Comparison of ENCODE assay signal across 8 cellular contexts in genomic region chr3:188164248-188164687, GRCh38. TPM values are rescaled to one million over a fixed set of nuclear protein-coding genes. Genes with fewer than 3 reads are reported as not detected.
DNase-seq lines count a peak whose midpoint lies in the region; ATAC-seq and TF ChIP-seq lines count a peak whose summit lies in the region.

No MANE protein-coding gene starts in this region.

- H3K4me3 Mint-ChIP-seq in activated CD4-positive, alpha-beta T cell treated with anti-CD3 and anti-CD28 coated beads, Interleukin-2, amount 10 ng/mL, durations not matched to agents 24 days and 14 days: peak overlapping the region; percentile 22
- H3K4me3 Mint-ChIP-seq in stimulated activated memory B cell treated with anti-CD40 and anti-IgM and Interleukin-4, amounts not matched to agents 10 μg/mL and 1 μg/mL and 100 μg/mL, for 72 hours: no peak overlapping the region

- peak; percentile 54 for DNase-seq in activated CD8-positive, alpha-beta memory T cell treated with anti-CD3 and anti-CD28 coated beads for 24 hours
- no peak for DNase-seq in activated CD8-positive, alpha-beta memory T cell treated with anti-CD3 and anti-CD28 coated beads, Interleukin-2, amount 50 U/mL, for 4 hours
- DNase-seq in activated CD4-positive, alpha-beta T cell treated with anti-CD3 and anti-CD28 coated beads, Interleukin-2, amount 10 ng/mL, durations not matched to agents 24 days and 14 days: no peak
- no peak for DNase-seq in GM10248 (ENCODE audit: extremely low spot score)

- no peaks in the 10 kb centered on the region for H3K27me3 Mint-ChIP-seq in activated CD4-positive, alpha-beta T cell treated with anti-CD3 and anti-CD28 coated beads, Interleukin-2, amount 10 ng/mL, durations not matched to agents 24 days and 14 days
- H3K27me3 Mint-ChIP-seq in stimulated activated memory B cell treated with anti-CD40 and anti-IgM and Interleukin-4, amounts not matched to agents 10 μg/mL and 1 μg/mL and 100 μg/mL, for 72 hours: no peaks in the 10 kb centered on the region

- peak overlapping the region; percentile 82 for H3K27ac Mint-ChIP-seq in activated CD4-positive, alpha-beta T cell treated with anti-CD3 and anti-CD28 coated beads, Interleukin-2, amount 10 ng/mL, durations not matched to agents 24 days and 14 days
- peak overlapping the region; percentile 13 for H3K27ac Mint-ChIP-seq in stimulated activated memory B cell treated with anti-CD40 and anti-IgM and Interleukin-4, amounts not matched to agents 10 μg/mL and 1 μg/mL and 100 μg/mL, for 72 hours

- WGBS in gastroesophageal sphincter (ENCODE audit: low coverage in 1 of 2), 2 donors: 0 to 17% methylated on average over 1 to 2 of the region's 2 CpGs

- CTCF ChIA-PET in GM10248 (lab: Yijun Ruan, JAX): interaction anchor here (1.5 kb wide), 1 partner anchor 29 kb away, joined by 4 read pairs; no protein-coding TSS in a partner anchor

- POLR2A ChIA-PET in GM10248 (lab: Yijun Ruan, JAX): no interaction called here

- no peak for ATAC-seq in gastroesophageal sphincter
- peak; percentile 47 for ATAC-seq in stimulated activated memory B cell treated with anti-CD40 and anti-IgM and Interleukin-4, amounts not matched to agents 10 μg/mL and 1 μg/mL and 100 μg/mL, for 72 hours
- no peak for ATAC-seq in GM18909 (IDR thresholded peaks at IDR 0.05; ENCODE audit: poor library complexity, unreplicated experiment)
- no peak for ATAC-seq in GM18517 (IDR thresholded peaks at IDR 0.05; ENCODE audit: unreplicated experiment)

- H3K36me3 ChIP-seq in gastroesophageal sphincter: no peaks in the 10 kb centered on the region

- H3K4me1 Mint-ChIP-seq in activated CD4-positive, alpha-beta T cell treated with anti-CD3 and anti-CD28 coated beads, Interleukin-2, amount 10 ng/mL, durations not matched to agents 24 days and 14 days: peaks cover 39% of the 10 kb centered on the region
- peaks cover 35% of the 10 kb centered on the region for H3K4me1 Mint-ChIP-seq in stimulated activated memory B cell treated with anti-CD40 and anti-IgM and Interleukin-4, amounts not matched to agents 10 μg/mL and 1 μg/mL and 100 μg/mL, for 72 hours

- no peaks in the 10 kb centered on the region for H3K27me3 ChIP-seq in gastroesophageal sphincter

- H3K9me3 ChIP-seq in gastroesophageal sphincter: no peaks in the 10 kb centered on the region

- peak overlapping the region; percentile 52 to 100 (median 84) for H3K27ac ChIP-seq in gastroesophageal sphincter

- TF ChIP-seq POLR2A in gastroesophageal sphincter (IDR thresholded peaks at IDR 0.05): no peak

- no peak overlapping the region for H3K4me3 ChIP-seq in gastroesophageal sphincter

- intact Hi-C loops in activated CD4-positive, alpha-beta T cell treated with anti-CD3 and anti-CD28 coated beads, Interleukin-2, amount 10 ng/mL, durations not matched to agents 24 days and 14 days (cut with micrococcal nuclease): loop anchor here (1.0 kb wide), 1 partner anchor 10 kb away; the partner anchor contains the start of gene LPP

- peaks cover 11 to 100% (median 33%) of the 10 kb centered on the region in 3 donors for H3K4me1 ChIP-seq in gastroesophageal sphincter

- H3K9me3 Mint-ChIP-seq in activated CD4-positive, alpha-beta T cell treated with anti-CD3 and anti-CD28 coated beads, Interleukin-2, amount 10 ng/mL, durations not matched to agents 24 days and 14 days: no peaks in the 10 kb centered on the region
- H3K9me3 Mint-ChIP-seq in stimulated activated memory B cell treated with anti-CD40 and anti-IgM and Interleukin-4, amounts not matched to agents 10 μg/mL and 1 μg/mL and 100 μg/mL, for 72 hours: no peaks in the 10 kb centered on the region

- TF ChIP-seq CTCF in gastroesophageal sphincter (IDR thresholded peaks at IDR 0.05): no peak
- TF ChIP-seq CTCF in GM10248 (IDR thresholded peaks at IDR 0.05; ENCODE audit: control extremely low read depth, extremely low read depth, low read depth, missing control alignments): no peak

- peaks cover 25% of the 10 kb centered on the region for H3K36me3 Mint-ChIP-seq in activated CD4-positive, alpha-beta T cell treated with anti-CD3 and anti-CD28 coated beads, Interleukin-2, amount 10 ng/mL, durations not matched to agents 24 days and 14 days (ENCODE audit: low read depth)
- peaks cover 6% of the 10 kb centered on the region for H3K36me3 Mint-ChIP-seq in stimulated activated memory B cell treated with anti-CD40 and anti-IgM and Interleukin-4, amounts not matched to agents 10 μg/mL and 1 μg/mL and 100 μg/mL, for 72 hours

- no peak for TF ChIP-seq EP300 in gastroesophageal sphincter (IDR thresholded peaks at IDR 0.05)

RNA-seq across cellular contexts. Expression of gene LPP, which starts 10.3 kb away (rescaled TPM):
- total RNA-seq in activated CD4-positive, alpha-beta T cell treated with anti-CD3 and anti-CD28 coated beads, Interleukin-2, amount 10 ng/mL, durations not matched to agents 24 days and 14 days: 39.5 and 41.4 TPM in 2 replicates
- 1,000 to 10,000 TPM; 1,243 to 2,297 (median 2,164) TPM for total RNA-seq in gastroesophageal sphincter

Comparison
In these comparisons a context has a peak if more than half of its experiments do, and no peak if none do; other contexts are left out.
1. RNA of gene LPP, which starts 10.3 kb away (total RNA-seq): 1,243 to 2,297 TPM in gastroesophageal sphincter; 39.5 to 41.4 TPM in activated CD4-positive, alpha-beta T cell treated with anti-CD3 and anti-CD28 coated beads, Interleukin-2, amount 10 ng/mL, durations not matched to agents 24 days and 14 days; every median in the first group is over 10 times any median in the second.